ENCODE assay signal across 35 cellular contexts in genomic region chr9:97124256-97124655, GRCh38.
"Had no signal": no experiment of that assay in that cellular context is flagged by ENCODE, and none has a peak within 500 bp of the region (broad histone marks: within the 10 kb centered on the region; RNA-seq: fewer than 3 reads in every experiment).

No MANE protein-coding gene starts in this region.

- H3K27ac ChIP-seq: adrenal gland, body of pancreas, brain microvascular endothelial cell, breast epithelium, WERI-Rb-1 had no signal

- H3K4me3 Mint-ChIP-seq: activated B cell treated with CpG ODN at 0.5 μM for 24 hours; activated CD4-positive, alpha-beta memory T cell treated with anti-CD3 and anti-CD28 coated beads for 36 hours; activated CD4-positive, alpha-beta T cell treated with anti-CD3 and anti-CD28 coated beads, Interleukin-2, amount 10 ng/mL, durations not matched to agents 24 days and 14 days; activated CD8-positive, alpha-beta T cell treated with anti-CD3 and anti-CD28 coated beads for 36 hours; activated naive CD4-positive, alpha-beta T cell treated with anti-CD3 and anti-CD28 coated beads for 36 hours; activated naive CD8-positive, alpha-beta T cell treated with anti-CD3 and anti-CD28 coated beads for 36 hours; activated T-cell treated with anti-CD3 and anti-CD28 coated beads, Interleukin-2, amount 50 U/mL, for 4 hours; activated T-cell treated with anti-CD3 and anti-CD28 coated beads, Interleukin-2, amount 50 U/mL, for 72 hours; activated T-helper 1 cell treated with anti-CD3 and anti-CD28 coated beads, Interleukin-12 subunit alpha, Interleukin-12 subunit beta, Interleukin-2, Interleukin-4 antibody, amounts not matched to agents 30 ng/mL and 10 ng/mL and 1 ng/mL, durations not matched to agents 14 hours and 24 hours and 36 hours; activated T-helper 17 cell treated with anti-CD3 and anti-CD28 coated beads, Interleukin-2, amount 50 U/mL, for 72 hours; T-helper 1 cell treated with Interleukin-12 subunit alpha and Interleukin-12 subunit beta and Interleukin-4 antibody, amounts not matched to agents 30 μg/mL and 1 μg/mL, for 36 hours; T-helper 2 cell treated with Interferon-gamma antibody and Interleukin-4, amounts not matched to agents 5 μg/mL and 100 μg/mL, for 36 hours had no signal

- ATAC-seq: activated CD8-positive, alpha-beta T cell treated with anti-CD3 and anti-CD28 coated beads for 36 hours; activated naive CD4-positive, alpha-beta T cell treated with anti-CD3 and anti-CD28 coated beads, Interleukin-2, amount 50 U/mL, for 72 hours; activated T-cell treated with anti-CD3 and anti-CD28 coated beads, Interleukin-2, amount 50 U/mL, for 4 hours; activated T-cell treated with anti-CD3 and anti-CD28 coated beads, Interleukin-2, amount 50 U/mL, for 72 hours; activated T-helper 17 cell treated with anti-CD3 and anti-CD28 coated beads, Interleukin-2, amount 50 U/mL, for 72 hours; body of pancreas had no signal

- H3K4me1 Mint-ChIP-seq: activated B cell treated with CpG ODN at 0.5 μM for 24 hours; activated CD4-positive, alpha-beta T cell treated with anti-CD3 and anti-CD28 coated beads, Interleukin-2, amount 10 ng/mL, durations not matched to agents 24 days and 14 days; activated naive CD8-positive, alpha-beta T cell treated with anti-CD3 and anti-CD28 coated beads for 36 hours; activated T-helper 17 cell treated with anti-CD3 and anti-CD28 coated beads, Interleukin-2, amount 50 U/mL, for 72 hours had no signal

- H3K27me3 Mint-ChIP-seq: activated B cell treated with CpG ODN at 0.5 μM for 24 hours; activated CD4-positive, alpha-beta memory T cell treated with anti-CD3 and anti-CD28 coated beads for 36 hours; activated CD8-positive, alpha-beta T cell treated with anti-CD3 and anti-CD28 coated beads for 36 hours; activated naive CD8-positive, alpha-beta T cell treated with anti-CD3 and anti-CD28 coated beads for 36 hours; activated T-helper 17 cell treated with anti-CD3 and anti-CD28 coated beads, Interleukin-2, amount 50 U/mL, for 72 hours had no signal

- H3K4me1 ChIP-seq: adrenal gland, body of pancreas, breast epithelium had no signal

- H3K27me3 ChIP-seq: adrenal gland, body of pancreas, brain microvascular endothelial cell, breast epithelium had no signal

- H3K27ac Mint-ChIP-seq: activated B cell treated with CpG ODN at 0.5 μM for 24 hours; activated CD4-positive, alpha-beta memory T cell treated with anti-CD3 and anti-CD28 coated beads for 36 hours; activated CD4-positive, alpha-beta T cell treated with anti-CD3 and anti-CD28 coated beads, Interleukin-2, amount 10 ng/mL, durations not matched to agents 24 days and 14 days; activated CD8-positive, alpha-beta T cell treated with anti-CD3 and anti-CD28 coated beads for 36 hours; activated naive CD4-positive, alpha-beta T cell treated with anti-CD3 and anti-CD28 coated beads for 36 hours; activated naive CD4-positive, alpha-beta T cell treated with anti-CD3 and anti-CD28 coated beads, Interleukin-2, amount 50 U/mL, for 72 hours; activated naive CD8-positive, alpha-beta T cell treated with anti-CD3 and anti-CD28 coated beads for 36 hours; activated T-cell treated with anti-CD3 and anti-CD28 coated beads, Interleukin-2, amount 50 U/mL, for 72 hours; activated T-helper 1 cell treated with anti-CD3 and anti-CD28 coated beads, Interleukin-12 subunit alpha, Interleukin-12 subunit beta, Interleukin-2, Interleukin-4 antibody, amounts not matched to agents 30 ng/mL and 10 ng/mL and 1 ng/mL, durations not matched to agents 14 hours and 24 hours and 36 hours; activated T-helper 17 cell treated with anti-CD3 and anti-CD28 coated beads, Interleukin-2, amount 50 U/mL, for 72 hours; T-helper 1 cell treated with Interleukin-12 subunit alpha and Interleukin-12 subunit beta and Interleukin-4 antibody, amounts not matched to agents 30 μg/mL and 1 μg/mL, for 36 hours; T-helper 2 cell treated with Interferon-gamma antibody and Interleukin-4, amounts not matched to agents 5 μg/mL and 100 μg/mL, for 36 hours had no signal

- DNase-seq: activated B cell treated with CpG ODN at 0.5 μM for 24 hours; activated CD4-positive, alpha-beta memory T cell treated with anti-CD3 and anti-CD28 coated beads for 36 hours; activated CD4-positive, alpha-beta T cell treated with anti-CD3 and anti-CD28 coated beads for 4 hours; activated CD4-positive, alpha-beta T cell treated with anti-CD3 and anti-CD28 coated beads, Interleukin-2, amount 10 ng/mL, durations not matched to agents 24 days and 14 days; activated CD4-positive, alpha-beta T cell treated with anti-CD3 and anti-CD28 coated beads, Interleukin-2, amount 50 U/mL, for 1 hour; activated CD4-positive, alpha-beta T cell treated with anti-CD3 and anti-CD28 coated beads, Interleukin-2, amount 50 U/mL, for 4 hours; activated CD4-positive, CD25-positive, alpha-beta regulatory T cell treated with anti-CD3 and anti-CD28 coated beads, Interleukin-2, amount 50 U/mL, for 72 hours; activated CD8-positive, alpha-beta memory T cell treated with anti-CD3 and anti-CD28 coated beads, Interleukin-2, amount 50 U/mL, for 4 hours; activated CD8-positive, alpha-beta T cell treated with anti-CD3 and anti-CD28 coated beads for 36 hours; activated effector memory CD4-positive, alpha-beta T cell treated with anti-CD3 and anti-CD28 coated beads, Interleukin-2, amount 50 U/mL, for 16 hours; activated gamma-delta T cell treated with Interleukin-2 at 50 U/mL for 16 hours; activated naive CD4-positive, alpha-beta T cell; activated naive CD4-positive, alpha-beta T cell treated with anti-CD3 and anti-CD28 coated beads for 36 hours; activated naive CD4-positive, alpha-beta T cell treated with anti-CD3 and anti-CD28 coated beads, Interleukin-2, amount 50 U/mL, for 16 hours; activated naive CD8-positive, alpha-beta T cell treated with anti-CD3 and anti-CD28 coated beads for 36 hours; activated T-cell treated with anti-CD3 and anti-CD28 coated beads for 4 hours; activated T-cell treated with anti-CD3 and anti-CD28 coated beads, Interleukin-2, amount 50 U/mL, for 1 hour; activated T-cell treated with anti-CD3 and anti-CD28 coated beads, Interleukin-2, amount 50 U/mL, for 4 hours; activated T-cell treated with anti-CD3 and anti-CD28 coated beads, Interleukin-2, amount 50 U/mL, for 72 hours; adrenal gland; amniotic stem cell; aorta; body of pancreas; brain microvascular endothelial cell; central memory CD4-positive, alpha-beta T cell; T-helper 1 cell; T-helper 2 cell; T-helper 9 cell; WERI-Rb-1 had no signal

- H3K9me3 Mint-ChIP-seq: activated CD4-positive, alpha-beta T cell treated with anti-CD3 and anti-CD28 coated beads, Interleukin-2, amount 10 ng/mL, durations not matched to agents 24 days and 14 days; activated CD8-positive, alpha-beta T cell treated with anti-CD3 and anti-CD28 coated beads for 36 hours; activated naive CD4-positive, alpha-beta T cell treated with anti-CD3 and anti-CD28 coated beads for 36 hours; T-helper 1 cell treated with Interleukin-12 subunit alpha and Interleukin-12 subunit beta and Interleukin-4 antibody, amounts not matched to agents 30 μg/mL and 1 μg/mL, for 36 hours; T-helper 2 cell treated with Interferon-gamma antibody and Interleukin-4, amounts not matched to agents 5 μg/mL and 100 μg/mL, for 36 hours had no signal

- H3K4me3 ChIP-seq: adrenal gland, body of pancreas, breast epithelium had no signal

- H3K36me3 ChIP-seq: adrenal gland, brain microvascular endothelial cell, breast epithelium, WERI-Rb-1 had no signal

- H3K9me3 ChIP-seq: adrenal gland, body of pancreas, breast epithelium had no signal
